8 cellular contexts compared by ENCODE assay signal in genomic region chr5:68591850-68592249, GRCh38.
"Had no signal": no experiment of that assay in that cellular context is flagged by ENCODE, and none has a peak within 500 bp of the region (broad histone marks: within the 10 kb centered on the region; RNA-seq: fewer than 3 reads in every experiment).

No MANE protein-coding gene starts in this region.

- H3K36me3 Mint-ChIP-seq: IgD-negative memory B cell had no signal

- DNase-seq: H9, HCEC 1CT, KG1 had no signal

- H3K4me1 Mint-ChIP-seq: GM23338, H9, IgD-negative memory B cell had no signal

- H3K4me2 ChIP-seq: GM23338 had no signal

- H2AFZ ChIP-seq: GM23338 had no signal

- FAIRE-seq: H1, H54, HTR-8/SVneo had no signal

- H3K4me3 Mint-ChIP-seq: GM23338, H9, IgD-negative memory B cell had no signal

- H3K27ac Mint-ChIP-seq: GM23338, H9, IgD-negative memory B cell had no signal

- ATAC-seq: GM23338 had no signal

- H3K27me3 Mint-ChIP-seq: IgD-negative memory B cell had no signal

- H3K4me3 ChIP-seq: GM23338 had no signal

- H3K9me3 Mint-ChIP-seq: IgD-negative memory B cell had no signal
